In genomic region chr1:37687764-37688163, GRCh38 we compare ENCODE assay signal across 1 cellular context.
TF ChIP-seq lines count a peak whose summit lies in the region.

No MANE protein-coding gene starts in this region.

TF ChIP-seq in K562, 482 proteins besides CTCF, POLR2A, EP300 and RAD21:
- TF ChIP-seq ZNF121 (CRISPR knock-in tag; conservative IDR thresholded peaks at IDR 0.05) (peak; percentile 93), RBM25 (IDR thresholded peaks at IDR 0.05; ENCODE audit: low read depth, low read length, severe bottlenecking) (peak; percentile 37)
